In genomic region chr5:105392122-105392709, GRCh38 we compare ENCODE assay signal across 1 cellular context.
TF ChIP-seq lines count a peak whose summit lies in the region.

No MANE protein-coding gene starts in this region.

TF ChIP-seq in WTC11, 78 proteins besides CTCF, POLR2A, EP300 and RAD21 (continued from another document):
- no peak for TF ChIP-seq E2F1 (CRISPR knock-in tag; IDR thresholded peaks at IDR 0.05)
- no peak for TF ChIP-seq NFE2L1 (CRISPR knock-in tag; IDR thresholded peaks at IDR 0.05)
- TF ChIP-seq ZNF416 (CRISPR knock-in tag; IDR thresholded peaks at IDR 0.05), result no peak
- no peak for TF ChIP-seq ATF1 (CRISPR knock-in tag; IDR thresholded peaks at IDR 0.05)
- TF ChIP-seq HMGXB4 (CRISPR knock-in tag; IDR thresholded peaks at IDR 0.05), result no peak
- no peak for TF ChIP-seq FOXK1 (CRISPR knock-in tag; IDR thresholded peaks at IDR 0.05)
- TF ChIP-seq ZNF425 (CRISPR knock-in tag; conservative IDR thresholded peaks at IDR 0.05), result no peak
- no peak for TF ChIP-seq ZNF317 (CRISPR knock-in tag; IDR thresholded peaks at IDR 0.05; ENCODE audit: borderline replicate concordance, low read depth)
- no peak for TF ChIP-seq USF2 (CRISPR knock-in tag; IDR thresholded peaks at IDR 0.05)
- TF ChIP-seq RORB (CRISPR knock-in tag; IDR thresholded peaks at IDR 0.05), result no peak
- no peak for TF ChIP-seq JUN (CRISPR knock-in tag; IDR thresholded peaks at IDR 0.05)
